In genomic region chr18:48828201-48828580, GRCh38 we compare ENCODE assay signal across 2 cellular contexts.
TF ChIP-seq lines count a peak whose summit lies in the region.

No MANE protein-coding gene starts in this region.

TF ChIP-seq in liver, 16 proteins besides CTCF, POLR2A, EP300 and RAD21:
- TF ChIP-seq FOXA2 (IDR thresholded peaks at IDR 0.05) (no peak), REST (IDR thresholded peaks at IDR 0.05) (no peak), ATF3 (IDR thresholded peaks at IDR 0.05) (no peak), NR2F2 (IDR thresholded peaks at IDR 0.05) (no peak), HNF4A (conservative IDR thresholded peaks at IDR 0.05) (no peak), GABPA (IDR thresholded peaks at IDR 0.05 in 1 of 2, conservative IDR thresholded peaks at IDR 0.05 in 1 of 2) (no peak), SP1 (IDR thresholded peaks at IDR 0.05) (no peak), JUND (IDR thresholded peaks at IDR 0.05) (no peak), YY1 (IDR thresholded peaks at IDR 0.05) (no peak), TAF1 (conservative IDR thresholded peaks at IDR 0.05) (no peak), MAX (IDR thresholded peaks at IDR 0.05) (no peak), RXRA (IDR thresholded peaks at IDR 0.05) (no peak), EGR1 (IDR thresholded peaks at IDR 0.05; ENCODE audit: low read depth in 2 of 2) (no peak), HNF4G (IDR thresholded peaks at IDR 0.05) (no peak), ZBTB33 (IDR thresholded peaks at IDR 0.05) (no peak), FOXA1 (IDR thresholded peaks at IDR 0.05) (no peak)

TF ChIP-seq in HepG2, 621 proteins besides CTCF, POLR2A, EP300 and RAD21:
- TF ChIP-seq SOX13 (IDR thresholded peaks at IDR 0.05) (no peak), SOX13 (CRISPR knock-in tag; conservative IDR thresholded peaks at IDR 0.05 in 1 of 2, IDR thresholded peaks at IDR 0.05 in 1 of 2) (no peak), ZNF660 (CRISPR knock-in tag; IDR thresholded peaks at IDR 0.05; ENCODE audit: borderline replicate concordance, low read depth) (no peak), ZSCAN30 (CRISPR knock-in tag; IDR thresholded peaks at IDR 0.05) (no peak), CBFB (CRISPR knock-in tag; IDR thresholded peaks at IDR 0.05) (no peak), ZC3H13 (CRISPR knock-in tag; IDR thresholded peaks at IDR 0.05) (no peak), DNMT3B (CRISPR knock-in tag; conservative IDR thresholded peaks at IDR 0.05) (no peak)
